In the genomic region with DNA sequence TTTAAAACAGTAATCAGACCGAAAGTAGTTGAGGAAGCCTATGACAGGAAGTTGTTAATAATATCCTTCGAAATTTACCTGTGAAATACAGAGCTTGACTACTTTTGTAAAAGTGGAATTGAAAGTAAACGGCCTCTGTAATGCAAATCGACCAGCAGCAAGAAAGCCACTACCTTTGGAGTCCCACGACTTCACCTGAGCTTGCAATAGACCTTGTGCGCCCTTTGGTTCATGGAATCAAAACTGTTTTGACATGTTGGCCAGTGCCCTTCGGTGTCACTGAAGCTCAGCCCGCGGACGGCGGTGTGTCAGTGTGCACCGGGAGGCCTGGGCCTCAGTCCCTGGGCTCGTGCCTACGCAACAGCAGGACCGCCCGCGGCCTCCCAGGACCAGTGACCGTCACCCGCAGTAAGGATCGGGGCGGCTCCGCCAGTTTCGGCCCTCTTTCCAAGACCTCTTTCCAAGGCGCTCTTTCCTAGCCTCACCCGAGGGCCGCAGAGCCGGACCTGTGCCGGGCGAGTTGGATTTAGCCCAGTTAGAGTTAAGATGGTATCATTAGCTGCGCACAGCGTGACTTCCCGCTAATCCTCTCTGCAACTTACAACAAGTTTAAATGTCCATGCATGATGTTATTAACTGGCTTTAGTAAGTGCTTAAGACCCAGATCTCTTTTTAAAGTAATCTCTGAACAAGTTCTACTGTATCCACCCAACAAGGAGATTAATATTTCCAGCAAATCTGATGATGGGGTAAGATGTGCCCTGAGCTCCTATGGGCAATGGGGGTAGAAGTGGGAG, we compare ENCODE assay signal across 1 cellular context.
A peak's percentile ranks its signal among the peaks of the same experiment; 100 is the strongest.
TF ChIP-seq lines count a peak whose summit lies in the region.

No MANE protein-coding gene starts in this region.

TF ChIP-seq in H1, 55 proteins besides CTCF, POLR2A, EP300 and RAD21 (continued from another document):
- TF ChIP-seq NRF1 (IDR thresholded peaks at IDR 0.05; ENCODE audit: low read depth, low read length) (no peak), RNF2 (IDR thresholded peaks at IDR 0.05; ENCODE audit: borderline replicate concordance, low read depth, low read length, missing control alignments, poor library complexity, severe bottlenecking) (no peak), KDM4A (IDR thresholded peaks at IDR 0.05; ENCODE audit: low read depth, low read length, severe bottlenecking) (no peak), CHD1 (IDR thresholded peaks at IDR 0.05; ENCODE audit: low read depth, low read length) (no peak), GABPA (IDR thresholded peaks at IDR 0.05; ENCODE audit: borderline replicate concordance, insufficient read depth, low read length) (no peak), CBX5 (IDR thresholded peaks at IDR 0.05; ENCODE audit: low read depth, low read length) (no peak), SP2 (IDR thresholded peaks at IDR 0.05; ENCODE audit: low read length) (no peak), EZH2 (IDR thresholded peaks at IDR 0.05; ENCODE audit: low read depth, low read length, severe bottlenecking) (peak; percentile 55), CTBP2 (IDR thresholded peaks at IDR 0.05; ENCODE audit: borderline replicate concordance, insufficient read depth, insufficient read length, low read length) (no peak), SUZ12 (IDR thresholded peaks at IDR 0.05; ENCODE audit: low read length) (peak; percentile 66; the same call in 1 of the 2 replicates)
- TF ChIP-seq, protein P1, sequence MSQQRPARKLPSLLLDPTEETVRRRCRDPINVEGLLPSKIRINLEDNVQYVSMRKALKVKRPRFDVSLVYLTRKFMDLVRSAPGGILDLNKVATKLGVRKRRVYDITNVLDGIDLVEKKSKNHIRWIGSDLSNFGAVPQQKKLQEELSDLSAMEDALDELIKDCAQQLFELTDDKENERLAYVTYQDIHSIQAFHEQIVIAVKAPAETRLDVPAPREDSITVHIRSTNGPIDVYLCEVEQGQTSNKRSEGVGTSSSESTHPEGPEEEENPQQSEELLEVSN (IDR thresholded peaks at IDR 0.05), result 0 out of 2 replicates have a peak, but pooled peaks have one; percentile 9
